ENCODE assay signal across 28 cellular contexts in genomic region chr6:114558153-114558552, GRCh38.
"Had no signal": no experiment of that assay in that cellular context is flagged by ENCODE, and none has a peak within 500 bp of the region (broad histone marks: within the 10 kb centered on the region; RNA-seq: fewer than 3 reads in every experiment).

No MANE protein-coding gene starts in this region.

- ATAC-seq: activated CD4-positive, alpha-beta T cell treated with anti-CD3 and anti-CD28 coated beads for 36 hours; activated CD8-positive, alpha-beta memory T cell treated with anti-CD3 and anti-CD28 coated beads, Interleukin-2, amount 10 ng/mL, durations not matched to agents 7 days and 5 days; activated CD8-positive, alpha-beta T cell treated with anti-CD3 and anti-CD28 coated beads, Interleukin-2, amount 10 ng/mL, durations not matched to agents 7 days and 5 days; activated naive CD8-positive, alpha-beta T cell treated with anti-CD3 and anti-CD28 coated beads, Interleukin-2, amount 50 U/mL, for 24 hours; body of pancreas; gastroesophageal sphincter; heart right ventricle had no signal

- H3K36me3 ChIP-seq: adrenal gland, colonic mucosa, esophagus squamous epithelium, gastroesophageal sphincter, heart right ventricle had no signal

- DNase-seq: activated CD4-positive, alpha-beta memory T cell treated with anti-CD3 and anti-CD28 coated beads for 36 hours; activated CD4-positive, alpha-beta T cell treated with anti-CD3 and anti-CD28 coated beads for 36 hours; activated CD4-positive, alpha-beta T cell treated with anti-CD3 and anti-CD28 coated beads, Interleukin-2, amount 10 ng/mL, durations not matched to agents 24 days and 14 days; activated CD4-positive, CD25-positive, alpha-beta regulatory T cell; activated CD4-positive, CD25-positive, alpha-beta regulatory T cell treated with anti-CD3 and anti-CD28 coated beads, Interleukin-2, amount 50 U/mL, for 72 hours; activated CD8-positive, alpha-beta memory T cell treated with anti-CD3 and anti-CD28 coated beads, Interleukin-2, amount 10 ng/mL, durations not matched to agents 7 days and 5 days; activated CD8-positive, alpha-beta memory T cell treated with anti-CD3 and anti-CD28 coated beads, Interleukin-2, amount 50 U/mL, for 4 hours; activated CD8-positive, alpha-beta T cell treated with anti-CD3 and anti-CD28 coated beads, Interleukin-2, amount 10 ng/mL, durations not matched to agents 7 days and 5 days; activated effector memory CD4-positive, alpha-beta T cell treated with anti-CD3 and anti-CD28 coated beads, Interleukin-2, amount 50 U/mL, for 16 hours; activated naive CD4-positive, alpha-beta T cell treated with anti-CD3 and anti-CD28 coated beads for 36 hours; activated naive CD8-positive, alpha-beta T cell treated with anti-CD3 and anti-CD28 coated beads for 36 hours; activated naive CD8-positive, alpha-beta T cell treated with anti-CD3 and anti-CD28 coated beads, Interleukin-2, amount 50 U/mL, for 24 hours; activated T-cell treated with anti-CD3 and anti-CD28 coated beads, Interleukin-2, amount 50 U/mL, for 1 hour; activated T-cell treated with anti-CD3 and anti-CD28 coated beads, Interleukin-2, amount 50 U/mL, for 48 hours; adrenal gland; amygdala; aorta; body of pancreas; central memory CD4-positive, alpha-beta T cell; cerebellar nuclear complex; colonic mucosa; effector CD8-positive, alpha-beta T cell; esophagus squamous epithelium; foreskin melanocyte; heart right ventricle; T-helper 2 cell had no signal

- FAIRE-seq: endothelial cell of umbilical vein had no signal

- H3K9me3 ChIP-seq: adrenal gland, body of pancreas, colonic mucosa, esophagus squamous epithelium, gastroesophageal sphincter had no signal

- H3K4me1 ChIP-seq: adrenal gland, body of pancreas, colonic mucosa, esophagus squamous epithelium, gastroesophageal sphincter, heart right ventricle had no signal

- H3K27me3 ChIP-seq: adrenal gland, body of pancreas, colonic mucosa, esophagus squamous epithelium, gastroesophageal sphincter, heart right ventricle had no signal

- H3K4me3 ChIP-seq: adrenal gland, body of pancreas, colonic mucosa, esophagus squamous epithelium, gastroesophageal sphincter, heart right ventricle had no signal
